ENCODE assay signal across 1 cellular context in genomic region chr6:112026933-112027332, GRCh38.
TF ChIP-seq lines count a peak whose summit lies in the region.

No MANE protein-coding gene starts in this region.

TF ChIP-seq in GM12891, 5 proteins besides CTCF, POLR2A, EP300 and RAD21:
- TF ChIP-seq PAX5 (IDR thresholded peaks at IDR 0.05; ENCODE audit: insufficient read depth, low read length, severe bottlenecking) (no peak), TAF1 (IDR thresholded peaks at IDR 0.05; ENCODE audit: low read depth, low read length) (no peak), POLR2AphosphoS5 (IDR thresholded peaks at IDR 0.05; ENCODE audit: low read depth, low read length) (no peak), SPI1 (IDR thresholded peaks at IDR 0.05; ENCODE audit: low read depth, low read length) (no peak), POU2F2 (IDR thresholded peaks at IDR 0.05; ENCODE audit: low read depth, low read length) (no peak)
